In the genomic region with DNA sequence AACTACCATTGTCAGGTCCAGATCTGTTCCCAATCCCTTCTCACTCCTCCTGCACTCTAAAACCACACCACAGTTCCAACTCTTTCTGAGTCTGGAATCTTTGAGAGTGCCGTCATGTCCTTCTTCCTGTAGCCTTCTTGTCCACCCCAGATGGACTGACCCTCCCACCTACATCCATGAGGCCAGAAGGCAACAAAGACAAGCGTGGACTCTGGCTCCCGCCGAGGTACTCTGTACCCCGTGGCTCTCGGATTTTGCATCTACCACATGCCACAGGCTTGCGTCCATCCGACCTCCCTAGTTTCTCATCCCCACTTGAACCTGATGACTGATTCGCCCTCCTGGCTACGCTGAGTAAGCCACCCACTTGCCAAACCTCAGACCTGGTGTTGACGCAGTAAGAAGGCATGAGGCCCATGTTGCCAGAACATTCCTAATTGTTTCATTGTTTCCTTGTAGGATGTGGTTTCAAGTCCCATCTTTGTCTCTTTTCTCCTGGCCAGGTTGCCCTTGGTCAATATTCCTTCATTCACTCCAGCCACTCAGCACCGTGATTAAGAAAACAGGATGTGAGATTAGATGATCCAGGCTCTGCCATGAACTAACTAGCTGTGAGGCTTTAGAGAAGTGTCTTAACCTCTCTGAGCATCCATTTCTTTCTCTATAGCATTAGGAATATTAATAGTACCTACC, we compare ENCODE assay signal across 8 cellular contexts. TPM values are rescaled to one million over a fixed set of nuclear protein-coding genes. Genes with fewer than 3 reads are reported as not detected.
DNase-seq lines count a peak whose midpoint lies in the region; ATAC-seq and TF ChIP-seq lines count a peak whose summit lies in the region.

No MANE protein-coding gene starts in this region.

- H3K9me3 Mint-ChIP-seq in natural killer cell (no peaks in the 10 kb centered on the region), mesothelial cell of epicardium (peaks cover 4% of the 10 kb centered on the region)
- H3K9me3 Mint-ChIP-seq in natural killer cell treated with Interleukin-12 subunit alpha and Interleukin-12 subunit beta and Interleukin-15 and Interleukin-18, amount 100 ng/mL, for 72 hours = no peaks in the 10 kb centered on the region

- no peaks in the 10 kb centered on the region for H3K36me3 ChIP-seq in aorta (ENCODE audit: control insufficient read depth in 1 of 2, insufficient read depth in 2 of 2, low read length in 1 of 2)

- peaks cover 0 to 1% of the 10 kb centered on the region in 2 donors for H3K4me1 ChIP-seq in aorta (ENCODE audit: control insufficient read depth in 1 of 2, insufficient read depth in 2 of 2, low read length in 2 of 2)

- no peak for DNase-seq in natural killer cell
- DNase-seq in natural killer cell treated with Interleukin-12 subunit alpha and Interleukin-12 subunit beta and Interleukin-15 and Interleukin-18, amount 100 ng/mL, for 72 hours (ENCODE audit: low spot score) = no peak
- DNase-seq in cardiac fibroblast (ENCODE audit: low read depth in 2 of 2) = peak; percentile 99 to 100
- DNase-seq in mesothelial cell of epicardium (ENCODE audit: low spot score in 2 of 2, unreplicated experiment in 2 of 2) = no peak
- DNase-seq in aorta = peak in 1 of 2 donors; percentile 61
- no peak for DNase-seq in NCI-H2227 treated with DMSO at 0.1 percent for 48 hours (lab: John Stamatoyannopoulos, UW)

- H3K9me3 ChIP-seq in aorta (ENCODE audit: control insufficient read depth, low read length) = no peaks in the 10 kb centered on the region

- peak overlapping the region in 1 of 2 donors; percentile 24 for H3K4me3 ChIP-seq in cardiac fibroblast (replicated peaks in 1 of 2; ENCODE audit: low read depth in 2 of 2, low read length in 2 of 2)
- H3K4me3 ChIP-seq in aorta (ENCODE audit: low read length in 2 of 2) = no peak overlapping the region

- peak overlapping the region; percentile 92 to 95 for H3K27ac ChIP-seq in aorta (ENCODE audit: low read depth in 1 of 2, low read length in 2 of 2)

- intact Hi-C loops in natural killer cell (cut with micrococcal nuclease) = no loop called here
- intact Hi-C loops in aorta (cut with DNase I) = loop anchor here in 1 of 2 donors (5.0 kb wide), 1 partner anchor 75 kb away; no protein-coding TSS in a partner anchor

- 76 to 81% methylated on average over 12 of the region's 12 CpGs for WGBS in aorta, 2 donors

- ATAC-seq in natural killer cell = no peak
- no peak for ATAC-seq in natural killer cell treated with Interleukin-12 subunit alpha and Interleukin-12 subunit beta and Interleukin-15 and Interleukin-18, amount 100 ng/mL, for 72 hours
- ATAC-seq in aorta (ENCODE audit: low FRiP score) = no peak
- no peak for ATAC-seq in GM19463 (IDR thresholded peaks at IDR 0.05; ENCODE audit: unreplicated experiment)
- no peak for ATAC-seq in GM18505 (IDR thresholded peaks at IDR 0.05; ENCODE audit: unreplicated experiment)

- H3K4me3 Mint-ChIP-seq in natural killer cell (no peak overlapping the region), mesothelial cell of epicardium (no peak overlapping the region)
- H3K4me3 Mint-ChIP-seq in natural killer cell treated with Interleukin-12 subunit alpha and Interleukin-12 subunit beta and Interleukin-15 and Interleukin-18, amount 100 ng/mL, for 72 hours = no peak overlapping the region

- H3K4me1 Mint-ChIP-seq in natural killer cell (peaks cover 9 to 24% of the 10 kb centered on the region in 2 donors), mesothelial cell of epicardium (peaks cover 49% of the 10 kb centered on the region)
- H3K4me1 Mint-ChIP-seq in natural killer cell treated with Interleukin-12 subunit alpha and Interleukin-12 subunit beta and Interleukin-15 and Interleukin-18, amount 100 ng/mL, for 72 hours (ENCODE audit: low read depth in 2 of 2) = peaks cover 19 to 25% of the 10 kb centered on the region in 2 donors

- H3K27ac Mint-ChIP-seq in natural killer cell = peak overlapping the region; percentile 50 to 87
- H3K27ac Mint-ChIP-seq in natural killer cell treated with Interleukin-12 subunit alpha and Interleukin-12 subunit beta and Interleukin-15 and Interleukin-18, amount 100 ng/mL, for 72 hours = peak overlapping the region in 1 of 2 donors; percentile 54
- H3K27ac Mint-ChIP-seq in mesothelial cell of epicardium = peak overlapping the region; percentile 99

- H3K27me3 Mint-ChIP-seq in natural killer cell (ENCODE audit: low read depth in 2 of 2) = peaks cover 2 to 11% of the 10 kb centered on the region in 2 donors
- peaks cover 0 to 3% of the 10 kb centered on the region in 2 donors for H3K27me3 Mint-ChIP-seq in natural killer cell treated with Interleukin-12 subunit alpha and Interleukin-12 subunit beta and Interleukin-15 and Interleukin-18, amount 100 ng/mL, for 72 hours
- H3K27me3 Mint-ChIP-seq in mesothelial cell of epicardium (ENCODE audit: low read depth) = no peaks in the 10 kb centered on the region

- TF ChIP-seq CTCF in natural killer cell (IDR thresholded peaks at IDR 0.05) = no peak
- no peak for TF ChIP-seq CTCF in cardiac fibroblast (IDR thresholded peaks at IDR 0.05; ENCODE audit: low read depth, low read length)
- no peak for TF ChIP-seq CTCF in mesothelial cell of epicardium (IDR thresholded peaks at IDR 0.05; ENCODE audit: unreplicated experiment)

- H3K27me3 ChIP-seq in aorta (ENCODE audit: control insufficient read depth in 1 of 2, insufficient read depth in 2 of 2, low read length in 1 of 2) = no peaks in the 10 kb centered on the region

- TF ChIP-seq POLR2A in GM18505 (IDR thresholded peaks at IDR 0.05; ENCODE audit: borderline replicate concordance, extremely low read depth, insufficient read depth, insufficient read length) = no peak

- peaks cover 6% of the 10 kb centered on the region for H3K36me3 Mint-ChIP-seq in natural killer cell
- no peaks in the 10 kb centered on the region for H3K36me3 Mint-ChIP-seq in natural killer cell treated with Interleukin-12 subunit alpha and Interleukin-12 subunit beta and Interleukin-15 and Interleukin-18, amount 100 ng/mL, for 72 hours
- H3K36me3 Mint-ChIP-seq in mesothelial cell of epicardium = peaks cover 7% of the 10 kb centered on the region

RNA-seq across cellular contexts. Expression of a gene that starts 1.1 kb away (rescaled TPM):
- total RNA-seq in natural killer cell (10 to 100 TPM; 40.3 to 68.3 (median 56.7) TPM), mesothelial cell of epicardium (44.4 to 46.7 TPM (median 46.3 TPM) in 3 replicates), aorta (100 to 1,000 TPM; 132 to 139 TPM)
- total RNA-seq in natural killer cell treated with Interleukin-12 subunit alpha and Interleukin-12 subunit beta and Interleukin-15 and Interleukin-18, amount 100 ng/mL, for 72 hours = 10 to 100 TPM; 24.5 to 29.5 TPM
- polyA plus RNA-seq in aorta = 10 to 100 TPM; 21.2 to 35.8 TPM

Comparison
In these comparisons a context has a peak if more than half of its experiments do, and no peak if none do; other contexts are left out.
1. DNase-seq: peak in cardiac fibroblast (2 of 2); none in natural killer cell (single experiment), natural killer cell treated with Interleukin-12 subunit alpha and Interleukin-12 subunit beta and Interleukin-15 and Interleukin-18, amount 100 ng/mL, for 72 hours (single experiment), mesothelial cell of epicardium (0 of 2) and NCI-H2227 treated with DMSO at 0.1 percent for 48 hours (single experiment).